ENCODE assay signal across 8 cellular contexts in the genomic region with DNA sequence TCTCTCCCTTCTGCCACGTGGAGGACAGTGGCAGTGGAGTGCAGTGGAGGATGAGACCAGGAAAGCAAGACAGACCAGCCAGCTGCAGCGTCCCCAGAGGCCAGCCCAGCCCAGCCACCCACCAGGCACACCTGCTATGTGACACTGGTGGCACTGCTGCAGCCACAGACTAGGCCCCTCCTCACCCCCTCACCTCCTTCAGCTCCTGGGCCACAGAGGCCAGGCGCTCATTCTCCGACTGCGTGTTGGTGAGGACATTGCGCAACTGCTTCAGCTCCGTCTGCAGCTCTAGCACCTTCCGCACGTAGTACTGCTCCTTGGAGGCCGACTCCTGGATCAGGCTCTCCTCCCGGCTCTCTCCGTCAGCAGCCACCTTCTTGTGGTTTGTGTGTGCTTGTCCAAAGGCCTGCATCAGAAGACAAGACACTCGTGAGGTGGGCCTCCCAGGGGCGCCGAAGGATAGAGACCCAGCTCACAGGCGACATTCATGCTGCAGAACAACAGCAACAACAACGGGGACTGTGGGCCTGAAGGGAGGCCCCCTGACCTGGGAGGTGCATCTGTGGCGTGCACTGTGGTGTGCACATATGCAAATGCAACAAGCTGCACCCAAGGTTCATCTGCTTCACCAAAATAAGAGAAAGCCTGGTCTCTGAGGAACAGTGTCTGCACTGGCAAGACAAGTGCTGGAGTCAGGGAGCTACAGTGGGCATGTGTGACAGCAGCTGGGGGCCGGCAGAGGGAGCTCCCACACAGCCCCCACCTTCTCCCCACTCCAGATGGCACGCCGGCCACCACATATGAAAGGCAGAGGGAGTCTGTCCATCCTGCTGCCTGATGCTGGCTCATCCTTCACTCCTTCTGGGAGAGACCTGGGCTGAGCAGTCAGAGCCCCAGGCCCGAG. TPM values are rescaled to one million over a fixed set of nuclear protein-coding genes. Genes with fewer than 3 reads are reported as not detected.
DNase-seq lines count a peak whose midpoint lies in the region; ATAC-seq and TF ChIP-seq lines count a peak whose summit lies in the region.

No MANE protein-coding gene starts in this region.

- H3K27me3 Mint-ChIP-seq in activated B cell treated with CpG ODN at 0.5 μM for 24 hours = no peaks in the 10 kb centered on the region

- DNase-seq in DMS 273 (lab: John Stamatoyannopoulos, UW; ENCODE audit: unreplicated experiment) (peak; percentile 81), activated B cell treated with CpG ODN at 0.5 μM for 24 hours (peak; percentile 40), left lobe of liver (ENCODE audit: low spot score) (peak; percentile 44), HuH-7.5 (ENCODE audit: low spot score) (no peak), NCI-H2029 (lab: John Stamatoyannopoulos, UW) (no peak)

- H3K36me3 Mint-ChIP-seq in activated B cell treated with CpG ODN at 0.5 μM for 24 hours (ENCODE audit: low read depth) = peaks cover 33% of the 10 kb centered on the region

- ATAC-seq in GM19395 (IDR thresholded peaks at IDR 0.05; ENCODE audit: unreplicated experiment) = peak; percentile 80
- ATAC-seq in HG03378 (IDR thresholded peaks at IDR 0.05; ENCODE audit: unreplicated experiment) = peak; percentile 70
- ATAC-seq in activated B cell treated with CpG ODN at 0.5 μM for 24 hours (ENCODE audit: low read depth) = peak; percentile 92
- peak; percentile 35 for ATAC-seq in left lobe of liver
- ATAC-seq in HG03097 (IDR thresholded peaks at IDR 0.05; ENCODE audit: low FRiP score, unreplicated experiment) = no peak

- H3K4me1 Mint-ChIP-seq in activated B cell treated with CpG ODN at 0.5 μM for 24 hours = peaks cover 86% of the 10 kb centered on the region

- TF ChIP-seq CTCF in activated B cell treated with CpG ODN at 0.5 μM for 24 hours (IDR thresholded peaks at IDR 0.05) = no peak

- intact Hi-C loops in activated B cell treated with CpG ODN at 0.5 μM for 24 hours (cut with micrococcal nuclease) = loop anchor here (1.0 kb wide), 2 partner anchors 36 to 61 kb away; no protein-coding TSS in a partner anchor

- H3K27ac Mint-ChIP-seq in activated B cell treated with CpG ODN at 0.5 μM for 24 hours = peak overlapping the region; percentile 80

- CTCF ChIA-PET in activated B cell treated with CpG ODN at 0.5 μM for 24 hours (lab: Charles Lee) = interaction anchor here (0.8 to 7.1 kb wide), 11 partner anchors 9 to 69 kb away, joined by 3 to 79 read pairs (median 4); no protein-coding TSS in a partner anchor

- peak overlapping the region; percentile 75 for H3K4me3 Mint-ChIP-seq in activated B cell treated with CpG ODN at 0.5 μM for 24 hours

- H3K9me3 Mint-ChIP-seq in activated B cell treated with CpG ODN at 0.5 μM for 24 hours = no peaks in the 10 kb centered on the region

- POLR2A ChIA-PET in activated B cell treated with CpG ODN at 0.5 μM for 24 hours (lab: Charles Lee) = interaction anchor here (0.6 to 1.7 kb wide), 6 partner anchors 11 to 79 kb away, joined by 3 to 8 read pairs (median 4); a partner anchor contains a TSS

RNA-seq across cellular contexts. Expression of a gene that starts 35.5 kb away (rescaled TPM):
- total RNA-seq in activated B cell treated with CpG ODN at 0.5 μM for 24 hours = 19.5 and 22.5 TPM in 2 replicates
- 8.0 TPM for total RNA-seq in left lobe of liver

RNA-seq across cellular contexts. Expression of a gene that starts 59.2 kb away (rescaled TPM):
- 9.7 and 9.8 TPM in 2 replicates for total RNA-seq in activated B cell treated with CpG ODN at 0.5 μM for 24 hours
- 1.8 TPM for total RNA-seq in left lobe of liver

Comparison
In these comparisons a context has a peak if more than half of its experiments do, and no peak if none do; other contexts are left out.
1. DNase-seq: peak in DMS 273 (single experiment), activated B cell treated with CpG ODN at 0.5 μM for 24 hours (single experiment) and left lobe of liver (single experiment); none in HuH-7.5 (single experiment) and NCI-H2029 (single experiment).